In the genomic region with DNA sequence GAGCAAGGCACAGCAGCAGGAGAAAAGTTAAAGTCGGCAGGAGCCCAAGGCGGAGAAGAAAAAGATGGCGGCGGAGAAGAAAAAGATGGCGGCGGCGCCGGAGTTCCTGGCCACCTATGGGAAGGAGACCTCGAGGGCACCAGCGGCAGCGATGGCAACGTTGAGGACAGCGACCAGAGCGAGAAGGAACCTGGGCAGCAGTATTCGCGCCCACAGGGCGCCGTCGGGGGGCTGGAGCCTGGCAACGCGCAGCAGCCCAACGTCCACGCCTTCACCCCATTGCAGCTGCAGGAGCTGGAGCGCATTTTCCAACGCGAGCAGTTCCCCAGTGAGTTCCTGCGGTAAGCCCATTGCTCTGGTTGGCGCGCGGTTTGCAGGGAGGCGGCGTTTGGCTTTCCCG, we compare ENCODE assay signal across 13 cellular contexts. TPM values are rescaled to one million over a fixed set of nuclear protein-coding genes. Genes with fewer than 3 reads are reported as not detected.
"Had no signal": no experiment of that assay in that cellular context is flagged by ENCODE, and none has a peak within 500 bp of the region (broad histone marks: within the 10 kb centered on the region; RNA-seq: fewer than 3 reads in every experiment).

No MANE protein-coding gene starts in this region.

RNA-seq across cellular contexts. Expression of gene RHOXF2, which starts 0.7 kb away (rescaled TPM):
- total RNA-seq: stomach, subcutaneous adipose tissue, suprapubic skin, temporal lobe, thoracic aorta, thyroid gland, tibial nerve, transverse colon, upper lobe of right lung, ureter, urinary bladder, uterus, vagina had no signal
- polyA plus RNA-seq: stomach, urinary bladder had no signal

RNA-seq across cellular contexts. Expression of gene RHOXF1, which starts 43.4 kb away (rescaled TPM):
- total RNA-seq: stomach, temporal lobe, thoracic aorta, thyroid gland, tibial nerve, ureter, urinary bladder, vagina had no signal
- polyA plus RNA-seq: stomach, urinary bladder had no signal
